ENCODE assay signal across 1 cellular context in the genomic region with DNA sequence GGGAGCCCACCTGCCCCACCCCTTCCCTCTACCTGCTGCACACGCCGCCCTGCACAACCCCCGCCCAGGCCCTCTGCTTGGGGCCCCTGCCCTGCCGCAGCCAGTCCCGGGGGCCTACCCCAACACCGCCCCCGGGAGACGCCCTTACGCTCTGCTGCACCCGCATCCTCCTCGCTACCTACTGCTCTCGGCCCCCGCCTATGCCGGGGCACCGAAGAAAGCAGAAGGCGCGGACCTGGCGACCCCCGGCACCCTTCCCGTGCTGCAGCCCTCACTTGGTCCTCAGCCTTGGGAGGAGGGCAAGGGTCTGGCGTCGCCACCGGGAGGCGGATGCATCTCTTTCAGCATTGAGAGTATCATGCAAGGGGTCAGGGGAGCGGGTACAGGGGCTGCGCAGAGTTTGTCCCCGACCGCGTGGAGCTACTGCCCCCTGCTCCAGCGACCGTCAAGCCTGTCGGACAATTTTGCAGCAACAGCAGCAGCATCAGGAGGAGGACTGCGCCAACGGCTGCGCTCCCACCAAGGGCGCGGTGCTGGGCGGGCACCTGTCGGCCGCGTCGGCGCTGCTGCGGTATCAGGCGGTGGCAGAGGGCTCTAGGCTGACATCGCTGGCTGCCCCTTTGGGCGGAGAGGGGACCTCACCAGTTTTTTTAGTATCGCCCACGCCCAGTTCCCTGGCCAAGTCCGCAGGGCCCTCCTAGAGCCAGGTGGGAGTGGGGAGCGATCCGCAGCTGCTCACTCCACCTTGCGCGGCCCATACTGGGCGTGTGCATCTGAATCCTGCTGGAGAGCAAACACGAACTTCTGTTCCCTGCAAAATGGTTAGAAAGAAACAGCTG.
TF ChIP-seq lines count a peak whose summit lies in the region.

No MANE protein-coding gene starts in this region.

TF ChIP-seq in K562, 482 proteins besides CTCF, POLR2A, EP300 and RAD21:
- peak; percentile 36; the same call in 1 of the 2 replicates for TF ChIP-seq POLR2G (IDR thresholded peaks at IDR 0.05; ENCODE audit: low read depth, low read length)
